Comparison of ENCODE assay signal across 8 cellular contexts in the genomic region with DNA sequence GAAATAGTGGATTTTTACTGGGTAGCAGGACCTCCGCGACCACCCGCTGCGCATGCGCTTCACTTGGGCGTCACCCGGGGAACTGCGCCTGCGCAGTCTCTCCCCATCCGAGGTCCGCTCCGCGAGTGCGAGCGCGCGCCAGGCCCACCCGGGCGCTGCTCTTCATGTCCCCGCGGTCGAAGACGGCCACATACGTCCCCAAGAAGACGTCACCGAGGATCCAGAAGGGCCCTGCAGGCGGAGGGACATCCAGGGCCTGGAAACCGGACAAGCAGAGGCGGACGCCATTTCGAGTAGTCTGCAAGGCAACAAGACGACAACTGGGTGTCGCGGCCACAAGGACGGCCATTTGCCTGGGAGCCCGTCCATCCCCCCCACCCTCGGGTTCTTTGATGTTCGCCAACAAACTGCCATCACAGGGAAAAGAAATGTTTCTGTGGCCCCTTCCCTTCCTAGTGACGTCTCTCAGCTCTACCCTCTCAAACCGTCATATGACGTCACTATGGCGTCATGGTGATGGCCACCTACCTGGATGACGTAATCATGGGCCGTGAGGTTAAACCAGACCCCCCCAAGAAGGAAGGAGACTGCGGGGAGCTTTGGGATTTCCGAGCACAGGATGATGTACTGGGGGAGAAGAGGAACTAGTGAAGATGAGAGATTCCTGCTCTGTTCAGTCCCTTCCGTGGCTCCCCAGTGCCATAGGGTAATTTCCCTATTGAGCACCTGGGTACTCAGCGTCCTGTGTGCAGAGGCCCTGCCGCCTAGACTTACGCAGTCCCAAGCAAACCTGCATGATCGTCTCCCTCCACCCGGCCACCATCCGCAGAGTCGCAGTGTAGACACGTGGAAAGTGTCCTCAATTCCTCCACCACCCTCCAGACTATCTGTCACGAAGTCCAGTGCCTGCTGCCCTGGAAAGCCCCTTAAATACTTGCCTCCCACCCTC. TPM values are rescaled to one million over a fixed set of nuclear protein-coding genes. Genes with fewer than 3 reads are reported as not detected.
DNase-seq lines count a peak whose midpoint lies in the region; ATAC-seq and TF ChIP-seq lines count a peak whose summit lies in the region.

No MANE protein-coding gene starts in this region.

- peak overlapping the region; percentile 97 to 98 (median 98) for H3K27ac Mint-ChIP-seq in CD4-positive, alpha-beta memory T cell
- H3K27ac Mint-ChIP-seq in naive thymus-derived CD8-positive, alpha-beta T cell = peak overlapping the region; percentile 92 to 99 (median 98)

- no peaks in the 10 kb centered on the region for H3K27me3 ChIP-seq in CD4-positive, alpha-beta memory T cell (ENCODE audit: insufficient read depth, low read length)
- H3K27me3 ChIP-seq in dorsolateral prefrontal cortex (no peaks in the 10 kb centered on the region), stomach (peaks cover 0 to 7% (median 0%) of the 10 kb centered on the region in 3 donors)

- intact Hi-C loops in CD4-positive, alpha-beta memory T cell (cut with micrococcal nuclease) = loop anchor here (5.0 kb wide), 1 partner anchor 119 kb away; a partner anchor contains a TSS
- intact Hi-C loops in dorsolateral prefrontal cortex (cut with DNase I) (loop anchor here in 1 of 2 donors (2.0 kb wide), 1 partner anchor 564 kb away; no protein-coding TSS in a partner anchor), stomach (cut with DNase I; ENCODE audit: low total_unique reads) (no loop called here)

- peaks cover 0 to 2% of the 10 kb centered on the region in 2 donors for H3K27me3 Mint-ChIP-seq in CD4-positive, alpha-beta memory T cell
- peaks cover 0 to 1% (median 0%) of the 10 kb centered on the region in 5 donors for H3K27me3 Mint-ChIP-seq in naive thymus-derived CD8-positive, alpha-beta T cell

- peak; percentile 25 to 28 for ATAC-seq in naive thymus-derived CD8-positive, alpha-beta T cell
- ATAC-seq in GM21360 (IDR thresholded peaks at IDR 0.05; ENCODE audit: unreplicated experiment) = no peak

- peak in 1 of 4 donors; percentile 13 for TF ChIP-seq POLR2A in stomach (IDR thresholded peaks at IDR 0.05)

- TF ChIP-seq CTCF in dorsolateral prefrontal cortex (IDR thresholded peaks at IDR 0.05 in 54 of 56, conservative IDR thresholded peaks at IDR 0.05 in 2 of 56; ENCODE audit: low read depth in 1 of 56, partially characterized antibody in 56 of 56) = peak in 12 of 56 donors; percentile 6 to 26 (median 14)
- TF ChIP-seq CTCF in stomach (IDR thresholded peaks at IDR 0.05) = no peak

- 35 to 50% (median 42%) methylated on average over 32 to 56 of the region's 56 CpGs for WGBS in stomach, 5 donors

- H3K9me3 ChIP-seq in CD4-positive, alpha-beta memory T cell (ENCODE audit: control insufficient read depth in 1 of 2, low read length in 2 of 2) = no peaks in the 10 kb centered on the region
- no peaks in the 10 kb centered on the region for H3K9me3 ChIP-seq in stomach

- DNase-seq in CD4-positive, alpha-beta memory T cell = peak; percentile 68 to 82 (median 80)
- DNase-seq in LoVo (ENCODE audit: low spot score) (peak; percentile 72), dorsolateral prefrontal cortex (peak in 7 of 10 donors; percentile 36 to 76 (median 68)), stomach (peak; percentile 58), islet precursor cell (no peak)
- peak; percentile 62 to 63 for DNase-seq in activated CD4-positive, alpha-beta T cell treated with anti-CD3 and anti-CD28 coated beads, Interleukin-2, amount 50 U/mL, for 4 hours
- peak; percentile 65 to 87 (median 73) for DNase-seq in naive thymus-derived CD8-positive, alpha-beta T cell

- peak overlapping the region; percentile 95 for H3K27ac ChIP-seq in CD4-positive, alpha-beta memory T cell (ENCODE audit: low read depth, low read length)
- peak overlapping the region in 55 of 59 donors; percentile 27 to 97 (median 89) for H3K27ac ChIP-seq in dorsolateral prefrontal cortex
- peak overlapping the region in 4 of 5 donors; percentile 81 to 91 (median 83) for H3K27ac ChIP-seq in stomach

- TF ChIP-seq EP300 in stomach (IDR thresholded peaks at IDR 0.05) = no peak

- POLR2A ChIA-PET in CD4-positive, alpha-beta memory T cell (lab: Charles Lee; ENCODE audit: partially characterized antibody) = interaction anchor here (0.6 to 3.2 kb wide), 16 partner anchors 11 to 446 kb away, joined by 3 to 46 read pairs (median 6); a partner anchor contains a TSS
- POLR2A ChIA-PET in naive thymus-derived CD8-positive, alpha-beta T cell (lab: Charles Lee) = interaction anchor here (0.8 to 3.4 kb wide), 11 partner anchors 9 to 483 kb away, joined by 3 to 43 read pairs (median 7); a partner anchor contains a TSS

- H3K4me1 Mint-ChIP-seq in CD4-positive, alpha-beta memory T cell = peaks cover 19 to 58% (median 36%) of the 10 kb centered on the region in 4 donors
- H3K4me1 Mint-ChIP-seq in naive thymus-derived CD8-positive, alpha-beta T cell = peaks cover 33 to 63% (median 58%) of the 10 kb centered on the region in 4 donors

- H3K36me3 ChIP-seq in CD4-positive, alpha-beta memory T cell (ENCODE audit: insufficient read depth, low read length) = no peaks in the 10 kb centered on the region
- no peaks in the 10 kb centered on the region for H3K36me3 ChIP-seq in stomach

- peaks cover 0 to 4% of the 10 kb centered on the region in 2 donors for H3K36me3 Mint-ChIP-seq in CD4-positive, alpha-beta memory T cell
- no peaks in the 10 kb centered on the region for H3K36me3 Mint-ChIP-seq in naive thymus-derived CD8-positive, alpha-beta T cell

- CTCF ChIA-PET in CD4-positive, alpha-beta memory T cell (lab: Charles Lee; ENCODE audit: partially characterized antibody) = interaction anchor here (0.8 to 2.8 kb wide), 7 partner anchors 10 to 563 kb away, joined by 3 to 47 read pairs (median 12); a partner anchor contains a TSS

- peaks cover 23% of the 10 kb centered on the region for H3K4me1 ChIP-seq in CD4-positive, alpha-beta memory T cell (ENCODE audit: insufficient read depth, low read length)
- peaks cover 0 to 21% (median 10%) of the 10 kb centered on the region in 4 donors for H3K4me1 ChIP-seq in stomach

- peak overlapping the region; percentile 45 to 69 for H3K4me3 ChIP-seq in CD4-positive, alpha-beta memory T cell (ENCODE audit: low read length in 2 of 2)
- H3K4me3 ChIP-seq in dorsolateral prefrontal cortex (peak overlapping the region; percentile 38 to 78 (median 64)), stomach (peak overlapping the region; percentile 46 to 48 (median 47))

- H3K9me3 Mint-ChIP-seq in CD4-positive, alpha-beta memory T cell = no peaks in the 10 kb centered on the region
- H3K9me3 Mint-ChIP-seq in naive thymus-derived CD8-positive, alpha-beta T cell = no peaks in the 10 kb centered on the region

- peak overlapping the region; percentile 84 to 95 (median 90) for H3K4me3 Mint-ChIP-seq in CD4-positive, alpha-beta memory T cell
- peak overlapping the region; percentile 91 to 96 (median 91) for H3K4me3 Mint-ChIP-seq in naive thymus-derived CD8-positive, alpha-beta T cell

RNA-seq across cellular contexts. Expression of a gene that starts 6.7 kb away (rescaled TPM):
- 1 to 10 TPM; 4.8 to 6.6 TPM for total RNA-seq in CD4-positive, alpha-beta memory T cell
- under 1 TPM; 0.57 to 0.61 TPM for polyA plus RNA-seq in CD4-positive, alpha-beta memory T cell
- 1 to 10 TPM in 101 of 120 experiments, under 1 TPM in 19; 0.28 to 5.4 (median 1.8) TPM for total RNA-seq in dorsolateral prefrontal cortex
- 1 to 10 TPM; 6.4 to 9.7 TPM for total RNA-seq in naive thymus-derived CD8-positive, alpha-beta T cell
- 1 to 10 TPM in 2 of 3 donors, under 1 TPM in 1; 0.37 to 2.0 (median 1.3) TPM for polyA plus RNA-seq in naive thymus-derived CD8-positive, alpha-beta T cell
- total RNA-seq in stomach = 10 to 100 TPM in 1 of 5 donors, 1 to 10 TPM in 1, under 1 TPM in 1, not detected in 2; 0.18 to 87.5 (median 1.2) TPM
- 1 to 10 TPM in 2 of 3 donors, under 1 TPM in 1; 0.50 to 2.8 (median 2.6) TPM for polyA plus RNA-seq in stomach

RNA-seq across cellular contexts. Expression of a gene that starts 17.5 kb away (rescaled TPM):
- total RNA-seq in CD4-positive, alpha-beta memory T cell = 100 to 1,000 TPM; 103 to 109 TPM
- polyA plus RNA-seq in CD4-positive, alpha-beta memory T cell = 10 to 100 TPM; 86.9 to 88.0 TPM
- total RNA-seq in dorsolateral prefrontal cortex (10 to 100 TPM; 47.4 to 83.8 (median 64.3) TPM), stomach (100 to 1,000 TPM in 3 of 5 donors, 10 to 100 TPM in 2; 47.4 to 241 (median 110) TPM)
- total RNA-seq in naive thymus-derived CD8-positive, alpha-beta T cell = 100 to 1,000 TPM; 106 to 107 TPM
- polyA plus RNA-seq in naive thymus-derived CD8-positive, alpha-beta T cell = 100 to 1,000 TPM in 1 of 3 donors, 10 to 100 TPM in 2; 69.6 to 100 (median 86.7) TPM
- 10 to 100 TPM; 55.2 to 70.4 (median 60.5) TPM for polyA plus RNA-seq in stomach

RNA-seq across cellular contexts. Expression of a gene that starts 25.4 kb away (rescaled TPM):
- total RNA-seq in CD4-positive, alpha-beta memory T cell = 10 to 100 TPM; 40.4 to 41.1 TPM
- 10 to 100 TPM; 29.3 to 30.7 TPM for polyA plus RNA-seq in CD4-positive, alpha-beta memory T cell
- 10 to 100 TPM in 85 of 120 experiments, 1 to 10 TPM in 35; 4.5 to 21.9 (median 12.2) TPM for total RNA-seq in dorsolateral prefrontal cortex
- 10 to 100 TPM; 38.4 to 40.8 TPM for total RNA-seq in naive thymus-derived CD8-positive, alpha-beta T cell
- polyA plus RNA-seq in naive thymus-derived CD8-positive, alpha-beta T cell = 10 to 100 TPM; 26.0 to 34.4 (median 33.8) TPM
- total RNA-seq in stomach = 10 to 100 TPM; 11.4 to 98.0 (median 17.9) TPM
- polyA plus RNA-seq in stomach = 10 to 100 TPM; 29.3 to 45.3 (median 35.2) TPM

RNA-seq across cellular contexts. Expression of a gene that starts 29.6 kb away (rescaled TPM):
- 1 to 10 TPM; 1.6 to 1.7 TPM for total RNA-seq in CD4-positive, alpha-beta memory T cell
- polyA plus RNA-seq in CD4-positive, alpha-beta memory T cell = not detected
- total RNA-seq in dorsolateral prefrontal cortex = 10 to 100 TPM; 15.1 to 99.8 (median 56.4) TPM
- under 1 TPM; 0.73 to 0.80 TPM for total RNA-seq in naive thymus-derived CD8-positive, alpha-beta T cell
- not detected for polyA plus RNA-seq in naive thymus-derived CD8-positive, alpha-beta T cell
- total RNA-seq in stomach = 1 to 10 TPM in 2 of 5 donors, under 1 TPM in 2, not detected in 1; 0.37 to 2.3 (median 0.95) TPM
- polyA plus RNA-seq in stomach = under 1 TPM in 2 of 3 donors, not detected in 1; 0.25 to 0.31 TPM

RNA-seq across cellular contexts. Expression of a gene that starts 60.0 kb away (rescaled TPM):
- not detected for total RNA-seq in CD4-positive, alpha-beta memory T cell
- polyA plus RNA-seq in CD4-positive, alpha-beta memory T cell = 1 to 10 TPM in 1 of 2 donors, not detected in 1; 1.9 TPM
- total RNA-seq in dorsolateral prefrontal cortex = 1 to 10 TPM in 1 of 120 experiments, under 1 TPM in 28, not detected in 91; 0.07 to 1.1 (median 0.35) TPM
- 1 to 10 TPM; 4.5 to 5.6 TPM for total RNA-seq in naive thymus-derived CD8-positive, alpha-beta T cell
- under 1 TPM in 2 of 3 donors, not detected in 1; 0.10 to 0.32 TPM for polyA plus RNA-seq in naive thymus-derived CD8-positive, alpha-beta T cell
- 10 to 100 TPM in 1 of 5 donors, under 1 TPM in 2, not detected in 2; 0.55 to 53.3 (median 0.58) TPM for total RNA-seq in stomach
- polyA plus RNA-seq in stomach = 1 to 10 TPM in 1 of 3 donors, under 1 TPM in 2; 0.19 to 1.9 (median 0.31) TPM
